In genomic region chr20:36848078-36848660, GRCh38 we compare ENCODE assay signal across 9 cellular contexts. TPM values are rescaled to one million over a fixed set of nuclear protein-coding genes. Genes with fewer than 3 reads are reported as not detected.
A peak's percentile ranks its signal among the peaks of the same experiment; 100 is the strongest.
DNase-seq lines count a peak whose midpoint lies in the region; ATAC-seq and TF ChIP-seq lines count a peak whose summit lies in the region.
"Had no signal": no experiment of that assay in that cellular context is flagged by ENCODE, and none has a peak within 500 bp of the region (broad histone marks: within the 10 kb centered on the region; RNA-seq: fewer than 3 reads in every experiment).

No MANE protein-coding gene starts in this region.

- intact Hi-C loops in psoas muscle (cut with DNase I): no loop called here

- H3K4me3 ChIP-seq in AG10803 (ENCODE audit: low read length) (peak overlapping the region; percentile 26), fibroblast of villous mesenchyme (ENCODE audit: low read depth, low read length) (no peak overlapping the region), psoas muscle (no peak overlapping the region)

- H3K27me3 ChIP-seq in psoas muscle (ENCODE audit: insufficient read depth in 3 of 3, low read length in 2 of 3): no peaks in the 10 kb centered on the region

- DNase-seq in AG10803 (ENCODE audit: low read depth) (peak; percentile 87), fibroblast of villous mesenchyme (ENCODE audit: low read depth) (peak; percentile 90), psoas muscle (peak; percentile 60 to 75)
- DNase-seq in activated CD4-positive, alpha-beta T cell treated with anti-CD3 and anti-CD28 coated beads, Interleukin-2, amount 50 U/mL, for 4 hours: no peak

- peaks cover 9% of the 10 kb centered on the region for H3K4me1 ChIP-seq in psoas muscle

- peak overlapping the region; percentile 72 for H3K27ac ChIP-seq in psoas muscle

- 34 to 37% (median 37%) methylated on average over 6 of the region's 6 CpGs for WGBS in psoas muscle, 3 donors

- no peaks in the 10 kb centered on the region for H3K36me3 ChIP-seq in psoas muscle (ENCODE audit: insufficient read depth in 1 of 2, low read depth in 1 of 2)

- TF ChIP-seq CTCF in AG10803 (conservative IDR thresholded peaks at IDR 0.05; ENCODE audit: low read length) (no peak), fibroblast of villous mesenchyme (IDR thresholded peaks at IDR 0.05; ENCODE audit: insufficient read depth, low read depth, low read length) (no peak), psoas muscle (IDR thresholded peaks at IDR 0.05) (no peak)

- ATAC-seq in SK-N-SH treated with all-trans-retinoic acid at 6 μM for 48 hours: peak; percentile 92
- peak; percentile 19 to 58 (median 56) for ATAC-seq in psoas muscle
- ATAC-seq in HG03342 (IDR thresholded peaks at IDR 0.05; ENCODE audit: unreplicated experiment): no peak
- no peak for ATAC-seq in HG03108 (IDR thresholded peaks at IDR 0.05; ENCODE audit: unreplicated experiment)
- no peak for ATAC-seq in HG03175 (IDR thresholded peaks at IDR 0.05; ENCODE audit: unreplicated experiment)

- H3K9me3 ChIP-seq in psoas muscle: no peaks in the 10 kb centered on the region

TF ChIP-seq in SK-N-SH treated with all-trans-retinoic acid at 6 μM for 48 hours, 23 proteins besides CTCF, POLR2A, EP300 and RAD21:
- TF ChIP-seq ZFP3 (CRISPR knock-in tag; IDR thresholded peaks at IDR 0.05): no peak

RNA-seq across cellular contexts. Expression of gene TLDC2, which starts 27.8 kb away (rescaled TPM):
- total RNA-seq in fibroblast of villous mesenchyme (0.32 TPM in 1 of 2 replicates, not detected in the other), psoas muscle (under 1 TPM in 1 of 4 donors, not detected in 3; 0.15 TPM)
- polyA plus RNA-seq in psoas muscle: under 1 TPM in 2 of 3 donors, not detected in 1; 0.04 to 0.05 TPM
- total RNA-seq: T-helper 2 cell treated with Interferon-gamma antibody and Interleukin-4, amounts not matched to agents 100 ng/mL and 5 ng/mL, for 36 hours had no signal

Comparison
In these comparisons a context has a peak if more than half of its experiments do, and no peak if none do; other contexts are left out.
1. DNase-seq: peak in AG10803 (single experiment), fibroblast of villous mesenchyme (single experiment) and psoas muscle (2 of 2); none in activated CD4-positive, alpha-beta T cell treated with anti-CD3 and anti-CD28 coated beads, Interleukin-2, amount 50 U/mL, for 4 hours (0 of 2).
2. ATAC-seq: peak in SK-N-SH treated with all-trans-retinoic acid at 6 μM for 48 hours (single experiment) and psoas muscle (4 of 4); none in HG03342 (single experiment), HG03108 (single experiment) and HG03175 (single experiment).